ENCODE assay signal across 19 cellular contexts in the genomic region with DNA sequence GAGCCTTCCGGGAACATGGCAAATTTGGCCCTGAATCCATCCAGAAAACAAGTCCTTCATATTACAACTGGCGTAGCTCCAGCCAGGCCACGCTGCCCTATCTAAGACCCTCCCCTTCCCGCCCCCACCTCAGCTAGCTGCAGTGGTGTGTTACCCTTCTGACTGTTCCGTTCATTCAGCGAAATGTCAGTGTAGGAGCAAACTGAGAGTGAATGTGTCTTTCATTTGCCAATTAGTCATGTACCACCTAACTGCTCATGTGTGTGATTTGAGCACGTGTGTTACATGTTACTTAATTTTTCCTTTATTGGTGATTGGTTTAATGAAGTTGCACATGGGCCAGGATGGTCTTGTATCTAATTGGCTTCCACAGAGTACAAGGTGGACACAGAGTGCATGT. TPM values are rescaled to one million over a fixed set of nuclear protein-coding genes. Genes with fewer than 3 reads are reported as not detected.
DNase-seq lines count a peak whose midpoint lies in the region; ATAC-seq and TF ChIP-seq lines count a peak whose summit lies in the region.
"Had no signal": no experiment of that assay in that cellular context is flagged by ENCODE, and none has a peak within 500 bp of the region (broad histone marks: within the 10 kb centered on the region; RNA-seq: fewer than 3 reads in every experiment).

No MANE protein-coding gene starts in this region.

- peak overlapping the region in 9 of 11 experiments; percentile 46 to 86 (median 77); a peak in 11 of 22 replicates for H3K27ac ChIP-seq in BLaER1 treated with 17β-estradiol and CSF1 and Interleukin-3, amounts not matched to agents 10 nM and 100 nM
- peak overlapping the region; percentile 99; the same call in 1 of the 2 replicates for H3K27ac ChIP-seq in KMS-11
- H3K27ac ChIP-seq: stomach had no signal

- peak overlapping the region; percentile 82 to 93 (median 91) for H3K4me2 ChIP-seq in BLaER1 treated with 17β-estradiol and CSF1 and Interleukin-3, amounts not matched to agents 10 nM and 100 nM
- peak overlapping the region; percentile 92 for H3K4me2 ChIP-seq in KMS-11

- H3K9me3 Mint-ChIP-seq in activated T-helper 17 cell treated with anti-CD3 and anti-CD28 coated beads, Interleukin-2, amount 50 U/mL, for 72 hours, result no peaks in the 10 kb centered on the region

- H3K36me3 ChIP-seq in BLaER1 treated with 17β-estradiol and CSF1 and Interleukin-3, amounts not matched to agents 10 nM and 100 nM, result no peaks in the 10 kb centered on the region
- H3K36me3 ChIP-seq in KMS-11 (ENCODE audit: insufficient read depth), result no peaks in the 10 kb centered on the region
- H3K36me3 ChIP-seq: stomach had no signal

- H3K36me3 Mint-ChIP-seq in activated T-helper 17 cell treated with anti-CD3 and anti-CD28 coated beads, Interleukin-2, amount 50 U/mL, for 72 hours (ENCODE audit: low read depth), result no peaks in the 10 kb centered on the region

- peak overlapping the region; percentile 58 for H3K4me3 Mint-ChIP-seq in activated T-helper 17 cell treated with anti-CD3 and anti-CD28 coated beads, Interleukin-2, amount 50 U/mL, for 72 hours

- H3K27me3 Mint-ChIP-seq in activated T-helper 17 cell treated with anti-CD3 and anti-CD28 coated beads, Interleukin-2, amount 50 U/mL, for 72 hours, result no peaks in the 10 kb centered on the region

- no peak for TF ChIP-seq CTCF in KMS-11 (conservative IDR thresholded peaks at IDR 0.05; ENCODE audit: low read depth, low read length)

- H3K27me3 ChIP-seq in BLaER1 treated with 17β-estradiol and CSF1 and Interleukin-3, amounts not matched to agents 10 nM and 100 nM, result no peaks in the 10 kb centered on the region
- no peaks in the 10 kb centered on the region for H3K27me3 ChIP-seq in KMS-11 (ENCODE audit: insufficient read depth, low read depth)
- H3K27me3 ChIP-seq: stomach had no signal

- no peak overlapping the region for H2AFZ ChIP-seq in KMS-11 (ENCODE audit: low read depth)

- peak; percentile 58 for DNase-seq in stimulated activated CD4-positive, alpha-beta T cell treated with anti-CD3 and anti-CD28 coated beads, Interleukin-1b, Interleukin-23, amount 100 ng/mL, for 48 hours
- DNase-seq in epidermal melanocyte (ENCODE audit: insufficient read length, low spot score), result no peak
- no peak for DNase-seq in NOMO-1 treated with dmso at 0.1 percent for 144 hours (lab: John Stamatoyannopoulos, UW; ENCODE audit: unreplicated experiment)
- DNase-seq: central memory CD4-positive, alpha-beta T cell; DMS 273 treated with DMSO at 0.1 percent for 48 hours; foreskin fibroblast; GOT3; left ventricle myocardium superior; NCI-H1930; NCI-H524; stomach had no signal

- peak; percentile 78 for ATAC-seq in activated T-helper 17 cell treated with anti-CD3 and anti-CD28 coated beads, Interleukin-2, amount 50 U/mL, for 72 hours (replicated peaks)
- no peak for ATAC-seq in GM21619 (IDR thresholded peaks at IDR 0.05; ENCODE audit: unreplicated experiment)
- no peak for ATAC-seq in GM18868 (IDR thresholded peaks at IDR 0.05; ENCODE audit: unreplicated experiment)
- ATAC-seq: left ventricle myocardium superior had no signal

- H3K79me2 ChIP-seq in KMS-11 (ENCODE audit: insufficient read depth, low read depth), result no peaks in the 10 kb centered on the region

- peak overlapping the region in 3 of 10 experiments; percentile 33 to 41 (median 41); a peak in 2 of 20 replicates for H3K4me3 ChIP-seq in BLaER1 treated with 17β-estradiol and CSF1 and Interleukin-3, amounts not matched to agents 10 nM and 100 nM
- no peak overlapping the region for H3K4me3 ChIP-seq in KMS-11 (IDR thresholded peaks at IDR 0.05; ENCODE audit: insufficient read depth, low read depth, low read length)
- H3K4me3 ChIP-seq: stomach had no signal

- peaks cover 65 to 77% (median 73%) of the 10 kb centered on the region in 10 experiments for H3K4me1 ChIP-seq in BLaER1 treated with 17β-estradiol and CSF1 and Interleukin-3, amounts not matched to agents 10 nM and 100 nM
- H3K4me1 ChIP-seq in KMS-11 (ENCODE audit: low read depth, poor library complexity, severe bottlenecking), result peaks cover 100% of the 10 kb centered on the region

- H3K4me1 Mint-ChIP-seq in activated T-helper 17 cell treated with anti-CD3 and anti-CD28 coated beads, Interleukin-2, amount 50 U/mL, for 72 hours, result peaks cover 29% of the 10 kb centered on the region

- peak overlapping the region in 3 of 11 experiments; percentile 54 to 65 (median 61); a peak in 5 of 22 replicates for H3K9ac ChIP-seq in BLaER1 treated with 17β-estradiol and CSF1 and Interleukin-3, amounts not matched to agents 10 nM and 100 nM
- H3K9ac ChIP-seq in KMS-11, result no peak overlapping the region; the same call in 1 of the 2 replicates

- peaks cover 0 to 9% (median 0%) of the 10 kb centered on the region in 11 experiments; a peak in 2 of 22 replicates for H3K9me3 ChIP-seq in BLaER1 treated with 17β-estradiol and CSF1 and Interleukin-3, amounts not matched to agents 10 nM and 100 nM (replicated peaks in 1 of 11)
- H3K9me3 ChIP-seq: stomach had no signal

- H4K20me1 ChIP-seq in BLaER1 treated with 17β-estradiol and CSF1 and Interleukin-3, amounts not matched to agents 10 nM and 100 nM, result no peaks in the 10 kb centered on the region
- H4K20me1 ChIP-seq in KMS-11 (ENCODE audit: insufficient read depth), result no peaks in the 10 kb centered on the region

- H3K27ac Mint-ChIP-seq in activated T-helper 17 cell treated with anti-CD3 and anti-CD28 coated beads, Interleukin-2, amount 50 U/mL, for 72 hours, result peak overlapping the region; percentile 76
- H3K27ac Mint-ChIP-seq: progenitor cell of endocrine pancreas had no signal

RNA-seq across cellular contexts. Expression of a gene that starts 34.8 kb away (rescaled TPM):
- 10 to 100 TPM in 1 of 2 donors, 1 to 10 TPM in 1; 6.4 to 36.6 TPM for total RNA-seq in activated T-helper 17 cell treated with anti-CD3 and anti-CD28 coated beads, Interleukin-2, amount 50 U/mL, for 72 hours
- total RNA-seq: MCF 10A, myocyte had no signal
